ENCODE assay signal across 1 cellular context in genomic region chr12:94427520-94428381, GRCh38.
TF ChIP-seq lines count a peak whose summit lies in the region.

No MANE protein-coding gene starts in this region.

TF ChIP-seq in WTC11, 78 proteins besides CTCF, POLR2A, EP300 and RAD21 (continued from another document):
- TF ChIP-seq STAT6 (CRISPR knock-in tag; conservative IDR thresholded peaks at IDR 0.05; ENCODE audit: low read depth) (no peak), ZNF512 (CRISPR knock-in tag; IDR thresholded peaks at IDR 0.05; ENCODE audit: borderline replicate concordance) (no peak), ESRRA (CRISPR knock-in tag; IDR thresholded peaks at IDR 0.05; ENCODE audit: borderline replicate concordance) (no peak), CBFB (CRISPR knock-in tag; IDR thresholded peaks at IDR 0.05; ENCODE audit: low read depth) (no peak), GRHL2 (CRISPR knock-in tag; IDR thresholded peaks at IDR 0.05; ENCODE audit: insufficient replicate concordance, severe bottlenecking) (no peak), ZBTB21 (CRISPR knock-in tag; IDR thresholded peaks at IDR 0.05; ENCODE audit: borderline replicate concordance) (no peak), ZNF423 (CRISPR knock-in tag; IDR thresholded peaks at IDR 0.05) (no peak), ZNF416 (CRISPR knock-in tag; IDR thresholded peaks at IDR 0.05) (no peak), RORB (CRISPR knock-in tag; IDR thresholded peaks at IDR 0.05) (no peak), ZBTB43 (CRISPR knock-in tag; IDR thresholded peaks at IDR 0.05) (no peak), E2F5 (CRISPR knock-in tag; IDR thresholded peaks at IDR 0.05) (no peak), TEAD1 (CRISPR knock-in tag; IDR thresholded peaks at IDR 0.05) (no peak)
